26 cellular contexts compared by ENCODE assay signal in the genomic region with DNA sequence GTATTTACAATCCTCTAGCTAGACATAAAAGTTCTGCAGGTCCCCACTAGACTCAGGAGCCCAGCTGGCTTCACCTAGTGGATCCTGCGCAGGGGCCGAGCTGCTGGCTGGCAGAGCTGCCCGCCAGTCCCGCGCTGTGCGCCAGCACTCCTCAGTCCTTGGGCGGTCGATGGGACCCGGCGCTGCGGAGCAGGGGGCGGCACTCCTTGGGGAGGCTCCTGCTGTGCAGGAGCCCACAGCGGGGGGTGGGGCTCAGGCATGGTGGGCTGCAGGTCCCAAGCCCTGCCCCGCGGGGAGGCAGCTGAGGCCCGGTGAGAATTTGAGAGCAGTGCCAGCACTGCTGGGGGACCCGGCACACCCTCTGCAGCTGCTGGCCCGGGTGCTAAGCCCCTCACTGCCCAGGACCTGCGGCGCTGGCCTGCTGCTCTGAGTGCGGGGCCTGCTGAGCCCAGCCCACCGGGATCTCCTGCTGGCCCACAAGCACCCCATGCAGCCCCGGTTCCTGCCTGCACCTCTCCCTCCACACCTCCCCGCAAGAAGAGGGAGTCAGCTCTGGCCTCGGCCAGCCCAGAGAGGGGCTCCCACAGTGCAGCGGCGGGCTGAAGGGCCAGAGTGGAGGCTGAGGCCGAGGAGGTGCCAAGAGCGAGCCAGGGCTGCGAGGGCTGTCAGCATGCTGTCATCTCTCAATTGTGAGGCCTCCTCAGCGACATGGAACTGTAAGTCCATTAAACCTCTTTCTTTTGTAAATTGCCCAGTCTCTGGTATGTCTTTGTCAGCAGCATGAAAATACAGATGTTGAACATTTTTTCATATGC.
"Had no signal": no experiment of that assay in that cellular context is flagged by ENCODE, and none has a peak within 500 bp of the region (broad histone marks: within the 10 kb centered on the region; RNA-seq: fewer than 3 reads in every experiment).

No MANE protein-coding gene starts in this region.

- DNase-seq: hippocampal formation; left colon; mesendoderm; naive B cell; natural killer cell; nephron progenitor cell; occipital lobe; stimulated activated CD4-positive, alpha-beta T cell treated with anti-CD3 and anti-CD28 coated beads, Interleukin-2, amount 100 ng/mL, for 24 hours; stimulated activated CD4-positive, alpha-beta T cell treated with anti-CD3 and anti-CD28 coated beads, Interleukin-4, amount 100 ng/mL, for 1 hour; stimulated activated naive B cell treated with anti-CD40 and anti-IgM and Interleukin-4, amounts not matched to agents 10 μg/mL and 1 μg/mL and 100 μg/mL, for 72 hours; substantia nigra had no signal

- H3K4me2 ChIP-seq: neural progenitor cell, smooth muscle cell had no signal

- ATAC-seq: left colon; left lung; natural killer cell; stimulated activated naive B cell treated with anti-CD40 and anti-IgM and Interleukin-4, amounts not matched to agents 10 μg/mL and 1 μg/mL and 100 μg/mL, for 72 hours had no signal

- H3K27ac Mint-ChIP-seq: mesothelial cell of epicardium; natural killer cell; nephron progenitor cell; neural progenitor cell; progenitor cell of endocrine pancreas; stimulated activated naive B cell treated with anti-CD40 and anti-IgM and Interleukin-4, amounts not matched to agents 10 μg/mL and 1 μg/mL and 100 μg/mL, for 72 hours; stimulated activated naive CD8-positive, alpha-beta T cell treated with anti-CD3 and anti-CD28 coated beads, Interleukin-15, Interleukin-2, amounts not matched to agents 100 ng/mL and 50 ng/mL, for 24 hours; type B pancreatic cell had no signal

- H3K9me3 ChIP-seq: neutrophil, right atrium auricular region, right lobe of liver, vagina had no signal

- H3K9me3 Mint-ChIP-seq: stimulated activated naive CD8-positive, alpha-beta T cell treated with anti-CD3 and anti-CD28 coated beads, Interleukin-15, Interleukin-2, amounts not matched to agents 100 ng/mL and 50 ng/mL, for 24 hours; type B pancreatic cell had no signal

- H3K79me2 ChIP-seq: parathyroid adenoma had no signal

- H3K4me3 Mint-ChIP-seq: mesothelial cell of epicardium; naive B cell; natural killer cell; nephron progenitor cell; neural progenitor cell; stimulated activated naive B cell treated with anti-CD40 and anti-IgM and Interleukin-4, amounts not matched to agents 10 μg/mL and 1 μg/mL and 100 μg/mL, for 72 hours; stimulated activated naive CD8-positive, alpha-beta T cell treated with anti-CD3 and anti-CD28 coated beads, Interleukin-15, Interleukin-2, amounts not matched to agents 100 ng/mL and 50 ng/mL, for 24 hours; type B pancreatic cell had no signal

- H3K27ac ChIP-seq: left lung, neural progenitor cell, neutrophil, parathyroid adenoma, right atrium auricular region, right lobe of liver, tibial nerve, vagina had no signal

- H2AFZ ChIP-seq: neural progenitor cell, parathyroid adenoma had no signal

- H3K36me3 ChIP-seq: left lung, neural progenitor cell, neutrophil, right atrium auricular region, right lobe of liver, tibial nerve, vagina had no signal

- H3K4me1 Mint-ChIP-seq: naive B cell; natural killer cell; stimulated activated naive B cell treated with anti-CD40 and anti-IgM and Interleukin-4, amounts not matched to agents 10 μg/mL and 1 μg/mL and 100 μg/mL, for 72 hours had no signal

- H3K36me3 Mint-ChIP-seq: mesothelial cell of epicardium; naive B cell; natural killer cell; neural progenitor cell; stimulated activated naive B cell treated with anti-CD40 and anti-IgM and Interleukin-4, amounts not matched to agents 10 μg/mL and 1 μg/mL and 100 μg/mL, for 72 hours; type B pancreatic cell had no signal

- H3K27me3 Mint-ChIP-seq: progenitor cell of endocrine pancreas, type B pancreatic cell had no signal

- H3K27me3 ChIP-seq: left lung, neural progenitor cell, right atrium auricular region, right lobe of liver, tibial nerve, vagina had no signal

- H3K4me1 ChIP-seq: left lung, parathyroid adenoma, right atrium auricular region, vagina had no signal

- H3K9ac ChIP-seq: neural progenitor cell, parathyroid adenoma had no signal

- H3K4me3 ChIP-seq: left lung, lung, neural progenitor cell, right atrium auricular region, right lobe of liver, smooth muscle cell, tibial nerve, vagina had no signal

- FAIRE-seq: keratinocyte had no signal
